10 cellular contexts compared by ENCODE assay signal in genomic region chr15:55197719-55198118, GRCh38. TPM values are rescaled to one million over a fixed set of nuclear protein-coding genes. Genes with fewer than 3 reads are reported as not detected.
DNase-seq lines count a peak whose midpoint lies in the region; ATAC-seq and TF ChIP-seq lines count a peak whose summit lies in the region.
"Had no signal": no experiment of that assay in that cellular context is flagged by ENCODE, and none has a peak within 500 bp of the region (broad histone marks: within the 10 kb centered on the region; RNA-seq: fewer than 3 reads in every experiment).

No MANE protein-coding gene starts in this region.

- DNase-seq in WERI-Rb-1 (no peak), spleen (no peak), NCI-H526 treated with DMSO at 0.1 percent for 48 hours (lab: John Stamatoyannopoulos, UW) (no peak), NCI-H2171 (lab: John Stamatoyannopoulos, UW) (no peak)
- DNase-seq in activated effector memory CD4-positive, alpha-beta T cell treated with anti-CD3 and anti-CD28 coated beads, Interleukin-2, amount 50 U/mL, for 16 hours: no peak
- DNase-seq: NCI-H345; stimulated activated naive CD8-positive, alpha-beta T cell treated with anti-CD3 and anti-CD28 coated beads, Interleukin-15, amount 100 ng/mL, for 72 hours had no signal

- H3K9me3 ChIP-seq in WERI-Rb-1 (ENCODE audit: severe bottlenecking) (no peaks in the 10 kb centered on the region), spleen (peaks cover 0 to 3% (median 0%) of the 10 kb centered on the region in 8 donors)

- peaks cover 28 to 52% (median 41%) of the 10 kb centered on the region in 6 donors for H3K4me1 ChIP-seq in spleen

- WGBS in spleen, 5 donors: 48 to 68% (median 63%) methylated on average over 4 of the region's 4 CpGs

- TF ChIP-seq CTCF in GM12875 (IDR thresholded peaks at IDR 0.05; ENCODE audit: borderline replicate concordance, insufficient read depth, low read depth, low read length) (no peak), WERI-Rb-1 (IDR thresholded peaks at IDR 0.05; ENCODE audit: low read depth, low read length) (no peak), spleen (IDR thresholded peaks at IDR 0.05 in 8 of 11, conservative IDR thresholded peaks at IDR 0.05 in 3 of 11) (no peak)

- peak overlapping the region; percentile 83 for H3K4me3 ChIP-seq in GM12875 (ENCODE audit: low read depth, low read length)
- peak overlapping the region; percentile 91 for H3K4me3 ChIP-seq in WERI-Rb-1 (ENCODE audit: low read depth, low read length)
- peak overlapping the region; percentile 97 for H3K4me3 ChIP-seq in iPS-11a (ENCODE audit: low read depth, low read length)
- peak overlapping the region; percentile 52 to 88 (median 78) for H3K4me3 ChIP-seq in spleen

- intact Hi-C loops in spleen (cut with DNase I; ENCODE audit: low total_unique reads): no loop called here

- H3K27me3 ChIP-seq in WERI-Rb-1 (ENCODE audit: insufficient read depth, low read depth, severe bottlenecking): no peaks in the 10 kb centered on the region
- H3K27me3 ChIP-seq in spleen (replicated peaks in 1 of 7): no peaks in the 10 kb centered on the region

- H3K36me3 ChIP-seq in WERI-Rb-1 (peaks cover 14% of the 10 kb centered on the region), spleen (peaks cover 0 to 9% (median under 1%) of the 10 kb centered on the region in 6 donors)

- ATAC-seq in GM21367 (IDR thresholded peaks at IDR 0.05; ENCODE audit: unreplicated experiment): no peak

- H3K27ac ChIP-seq in WERI-Rb-1 (no peak overlapping the region), spleen (peak overlapping the region; percentile 84 to 97 (median 95))

- no peak for TF ChIP-seq POLR2A in spleen (IDR thresholded peaks at IDR 0.05)

RNA-seq across cellular contexts. Expression of gene RSL24D1, which starts 1.0 kb away (rescaled TPM):
- total RNA-seq in spleen: 10 to 100 TPM; 43.7 to 58.9 (median 54.5) TPM
- polyA plus RNA-seq in spleen: 100 to 1,000 TPM in 1 of 3 donors, 10 to 100 TPM in 2; 72.8 to 103 (median 78.8) TPM
